In genomic region chr13:49494645-49495044, GRCh38 we compare ENCODE assay signal across 9 cellular contexts. TPM values are rescaled to one million over a fixed set of nuclear protein-coding genes. Genes with fewer than 3 reads are reported as not detected.
DNase-seq lines count a peak whose midpoint lies in the region; ATAC-seq, FAIRE-seq and TF ChIP-seq lines count a peak whose summit lies in the region.
"Had no signal": no experiment of that assay in that cellular context is flagged by ENCODE, and none has a peak within 500 bp of the region (broad histone marks: within the 10 kb centered on the region; RNA-seq: fewer than 3 reads in every experiment).

No MANE protein-coding gene starts in this region.

- H3K4me1 ChIP-seq in PC-3 (ENCODE audit: insufficient read depth, low read length) (peaks cover 16% of the 10 kb centered on the region), esophagus squamous epithelium (peaks cover 0 to 42% (median 6%) of the 10 kb centered on the region in 3 donors), smooth muscle cell (ENCODE audit: low read depth) (no peaks in the 10 kb centered on the region)

- H3K4me3 ChIP-seq in PC-3 (ENCODE audit: low read length) (peak overlapping the region; percentile 72), esophagus squamous epithelium (peak overlapping the region; percentile 50 to 77 (median 63)), smooth muscle cell (peak overlapping the region; percentile 58)

- TF ChIP-seq CTCF in PC-3 (conservative IDR thresholded peaks at IDR 0.05; ENCODE audit: low read depth, low read length) (peak; percentile 32), esophagus squamous epithelium (IDR thresholded peaks at IDR 0.05) (no peak), smooth muscle cell (IDR thresholded peaks at IDR 0.05; ENCODE audit: borderline replicate concordance, insufficient read depth, poor library complexity, severe bottlenecking) (no peak)

- H3K4me2 ChIP-seq in PC-3 (ENCODE audit: low read length) = peak overlapping the region; percentile 82
- H3K4me2 ChIP-seq in smooth muscle cell = peak overlapping the region; percentile 83

- no peak overlapping the region for H3K27ac ChIP-seq in PC-3 (ENCODE audit: low read length)
- H3K27ac ChIP-seq in esophagus squamous epithelium = peak overlapping the region in 3 of 4 donors; percentile 86 to 95 (median 91)
- peak overlapping the region; percentile 81 for H3K27ac ChIP-seq in smooth muscle cell (ENCODE audit: low read depth)

- intact Hi-C loops in PC-3 (cut with micrococcal nuclease) (loop anchor here (2.0 to 5.0 kb wide), 2 partner anchors 50 to 113 kb away; partner anchors contain the start of genes CAB39L and SETDB2), esophagus squamous epithelium (cut with DNase I) (no loop called here)

- CTCF ChIA-PET in PC-3 (lab: Charles Lee) = no interaction called here

- H3K79me2 ChIP-seq in PC-3 (ENCODE audit: low read length) (no peaks in the 10 kb centered on the region), smooth muscle cell (ENCODE audit: low read depth) (no peaks in the 10 kb centered on the region)

- no peak for TF ChIP-seq POLR2A in esophagus squamous epithelium (IDR thresholded peaks at IDR 0.05)

- ATAC-seq in PC-3 (no peak), HG03095 (IDR thresholded peaks at IDR 0.05; ENCODE audit: unreplicated experiment) (no peak), GM21360 (IDR thresholded peaks at IDR 0.05; ENCODE audit: unreplicated experiment) (no peak)

- H3F3A ChIP-seq in PC-3 (ENCODE audit: low read length, unreplicated experiment) (no peaks in the 10 kb centered on the region), smooth muscle cell (ENCODE audit: low read depth) (peaks cover 24% of the 10 kb centered on the region)

- peak; percentile 53 for FAIRE-seq in GM18507 (lab: Jason Lieb, UNC)

- H3K27me3 ChIP-seq in PC-3 (ENCODE audit: low read length) (no peaks in the 10 kb centered on the region), esophagus squamous epithelium (no peaks in the 10 kb centered on the region), smooth muscle cell (ENCODE audit: low read depth) (no peaks in the 10 kb centered on the region)

- no peaks in the 10 kb centered on the region for H3K36me3 ChIP-seq in PC-3 (ENCODE audit: low read depth, low read length)
- no peaks in the 10 kb centered on the region for H3K36me3 ChIP-seq in esophagus squamous epithelium
- no peaks in the 10 kb centered on the region for H3K36me3 ChIP-seq in smooth muscle cell (ENCODE audit: low read depth)

- no TSS peak for BruUV-seq in PC-3 (replicated peaks; lab: Mats Ljungman, UMichigan)

- H3K9ac ChIP-seq in PC-3 (ENCODE audit: low read length) (peak overlapping the region; percentile 80; the same call in 1 of the 2 replicates), smooth muscle cell (ENCODE audit: low read depth) (no peak overlapping the region)

- POLR2A ChIA-PET in PC-3 (lab: Charles Lee; ENCODE audit: unreplicated experiment) = no interaction called here

- 48 to 52% methylated on average over 2 of the region's 2 CpGs for WGBS in esophagus squamous epithelium, 2 donors
- 88% methylated on average over 2 of the region's 2 CpGs for WGBS in smooth muscle cell (ENCODE audit: low lambda C conversion rate)

- H3K9me2 ChIP-seq in PC-3 (replicated peaks; ENCODE audit: low read length) = no peaks in the 10 kb centered on the region

- no peak for DNase-seq in GM18507 (ENCODE audit: extremely low spot score, insufficient read length, low read depth)
- DNase-seq in PC-3 = peak; percentile 8
- no peak for DNase-seq in esophagus squamous epithelium (lab: John Stamatoyannopoulos, UW)
- no peak for DNase-seq in smooth muscle cell (lab: John Stamatoyannopoulos, UW; ENCODE audit: unreplicated experiment)
- no peak for DNase-seq in middle frontal gyrus (ENCODE audit: extremely low spot score, low spot score)
- DNase-seq: hippocampal formation, NCI-H226 had no signal

- no peaks in the 10 kb centered on the region for H3K9me3 ChIP-seq in PC-3 (ENCODE audit: low read length)
- no peaks in the 10 kb centered on the region for H3K9me3 ChIP-seq in esophagus squamous epithelium
- H3K9me3 ChIP-seq in smooth muscle cell (replicated peaks; ENCODE audit: low read depth) = no peaks in the 10 kb centered on the region

- H4K20me1 ChIP-seq in PC-3 (ENCODE audit: low read length) (no peaks in the 10 kb centered on the region), smooth muscle cell (ENCODE audit: low read depth) (no peaks in the 10 kb centered on the region)

- H2AFZ ChIP-seq in PC-3 (ENCODE audit: low read length) (peak overlapping the region; percentile 89), smooth muscle cell (ENCODE audit: low read depth) (no peak overlapping the region)

RNA-seq across cellular contexts. Expression of gene PHF11, which starts 1.1 kb away (rescaled TPM):
- 7.1 and 7.9 TPM in 2 replicates for total RNA-seq in PC-3 (2014; rRNA removed)
- total RNA-seq in esophagus squamous epithelium = 10 to 100 TPM; 12.9 to 31.3 (median 19.6) TPM
- total RNA-seq in smooth muscle cell = 25.9 and 30.3 TPM in 2 replicates
- polyA plus RNA-seq in smooth muscle cell = 21.0 and 22.9 TPM in 2 replicates

RNA-seq across cellular contexts. Expression of gene SETDB2, which starts 50.6 kb away (rescaled TPM):
- total RNA-seq in PC-3 (2014; rRNA removed) (2.7 and 3.9 TPM in 2 replicates), esophagus squamous epithelium (1 to 10 TPM; 2.3 to 9.0 (median 4.8) TPM), smooth muscle cell (4.9 and 8.5 TPM in 2 replicates)
- polyA plus RNA-seq in smooth muscle cell = 3.5 and 4.5 TPM in 2 replicates

RNA-seq across cellular contexts. Expression of gene CAB39L, which starts 50.8 kb away (rescaled TPM):
- total RNA-seq in PC-3 (2014; rRNA removed) (1.8 and 2.0 TPM in 2 replicates), esophagus squamous epithelium (10 to 100 TPM; 16.9 to 29.2 (median 21.2) TPM), smooth muscle cell (13.8 and 19.7 TPM in 2 replicates)
- polyA plus RNA-seq in smooth muscle cell = 10.1 and 13.2 TPM in 2 replicates
